8 cellular contexts compared by ENCODE assay signal in genomic region chr1:156368889-156369684, GRCh38. TPM values are rescaled to one million over a fixed set of nuclear protein-coding genes. Genes with fewer than 3 reads are reported as not detected.
DNase-seq lines count a peak whose midpoint lies in the region; ATAC-seq, FAIRE-seq and TF ChIP-seq lines count a peak whose summit lies in the region.

Gene RHBG, plus strand, starts transcription at chr1:156369211. Its CDS starts 39 bp downstream, at chr1:156369250.

- CTCF ChIA-PET in A549 (lab: Yijun Ruan, JAX), result interaction anchor here (1.7 to 31.5 kb wide), 4 partner anchors 9 to 79 kb away, joined by 4 to 543 read pairs (median 214); no protein-coding TSS in a partner anchor
- CTCF ChIA-PET in WTC11 (lab: Charles Lee), result interaction anchor here (0.7 to 9.7 kb wide), 11 partner anchors 10 to 136 kb away, joined by 3 to 79 read pairs (median 4); no protein-coding TSS in a partner anchor

- peak within 1 kb of the TSS in 1 of 2 experiments; percentile 62; a peak in 3 of 6 replicates for H3K27ac ChIP-seq in A549
- no peak within 1 kb of the TSS for H3K27ac ChIP-seq in fibroblast of lung (ENCODE audit: insufficient read depth, low read length)
- no peak within 1 kb of the TSS for H3K27ac ChIP-seq in neuronal stem cell (replicated peaks; ENCODE audit: low read length)

- peak in 1 of 2 experiments; percentile 42; a peak in 3 of 6 replicates for ATAC-seq in A549
- ATAC-seq in WTC11, result peak; percentile 90
- no peak for ATAC-seq in HG02938 (IDR thresholded peaks at IDR 0.05; ENCODE audit: unreplicated experiment)
- ATAC-seq in HG02970 (IDR thresholded peaks at IDR 0.05; ENCODE audit: low FRiP score, unreplicated experiment), result no peak

- no peak for TF ChIP-seq POLR2A in A549 (IDR thresholded peaks at IDR 0.05; ENCODE audit: low read length)

- H3K36me3 Mint-ChIP-seq in WTC11, result no peaks in the 10 kb centered on the region

- no peak within 1 kb of the TSS for H3K27ac Mint-ChIP-seq in WTC11

- H4K8ac ChIP-seq in neuronal stem cell (ENCODE audit: low read depth, low read length), result no peak within 1 kb of the TSS

- no peak for DNase-seq in A549 (ENCODE audit: low read depth in 1 of 2, low spot score in 1 of 2)
- DNase-seq in H7, result peak; percentile 96
- DNase-seq in WTC11 (ENCODE audit: low spot score), result peak; percentile 86
- peak; percentile 6 to 25 for DNase-seq in fibroblast of lung (ENCODE audit: low read depth in 2 of 2)
- no peak for DNase-seq in neuronal stem cell (ENCODE audit: low spot score)
- no peak for DNase-seq in AML-193 (lab: John Stamatoyannopoulos, UW)

- no peak within 1 kb of the TSS for H2BK120ac ChIP-seq in neuronal stem cell (ENCODE audit: low read depth, low read length)

- H3K14ac ChIP-seq in neuronal stem cell (ENCODE audit: low read length), result no peak within 1 kb of the TSS

- no peaks in the 10 kb centered on the region for H3K9me3 Mint-ChIP-seq in WTC11

- peak within 1 kb of the TSS; percentile 83 for H3K18ac ChIP-seq in neuronal stem cell (ENCODE audit: low read length)

- no peak within 1 kb of the TSS for H3K4ac ChIP-seq in neuronal stem cell (ENCODE audit: low read length)

- H4K20me1 ChIP-seq in fibroblast of lung (ENCODE audit: control insufficient read depth, extremely low read depth, insufficient read depth, low read length), result no peaks in the 10 kb centered on the region

- TF ChIP-seq RAD21 in A549 (conservative IDR thresholded peaks at IDR 0.05 in 1 of 2, IDR thresholded peaks at IDR 0.05 in 1 of 2), result no peak

- peak within 1 kb of the TSS; percentile 68 for H2BK15ac ChIP-seq in neuronal stem cell (ENCODE audit: low read length)

- no peak within 1 kb of the TSS for H2BK12ac ChIP-seq in neuronal stem cell (ENCODE audit: low read length)

- H3K27me3 Mint-ChIP-seq in WTC11 (ENCODE audit: low read depth), result peaks cover 35% of the 10 kb centered on the region

- POLR2A ChIA-PET in A549 (lab: Yijun Ruan, JAX) (no interaction called here), WTC11 (lab: Charles Lee) (interaction anchor here (1.0 kb wide), 1 partner anchor 156 kb away, joined by 3 read pairs; the partner anchor contains the start of gene PMF1)

- no peak for TF ChIP-seq CTCF in A549 (IDR thresholded peaks at IDR 0.05)
- TF ChIP-seq CTCF in WTC11 (IDR thresholded peaks at IDR 0.05), result no peak
- TF ChIP-seq CTCF in fibroblast of lung (conservative IDR thresholded peaks at IDR 0.05 in 1 of 2, IDR thresholded peaks at IDR 0.05 in 1 of 2; ENCODE audit: low read depth in 1 of 2, low read length in 2 of 2), result no peak

- H3K27me3 ChIP-seq in H7 (ENCODE audit: control insufficient read depth, insufficient read depth, low read length) (peaks cover 10% of the 10 kb centered on the region), fibroblast of lung (ENCODE audit: control insufficient read depth, insufficient read depth, low read length) (peaks cover 44% of the 10 kb centered on the region), neuronal stem cell (ENCODE audit: control insufficient read depth in 3 of 3, insufficient read depth in 3 of 3, low read depth in 1 of 3, low read length in 3 of 3) (peaks cover 4 to 80% (median 35%) of the 10 kb centered on the region in 3 experiments)

- no peak for TF ChIP-seq EP300 in A549 (IDR thresholded peaks at IDR 0.05)

- H2BK5ac ChIP-seq in neuronal stem cell (ENCODE audit: low read length), result no peak within 1 kb of the TSS

- H3K9ac ChIP-seq in fibroblast of lung (ENCODE audit: insufficient read depth, low read length) (no peak within 1 kb of the TSS), neuronal stem cell (ENCODE audit: low read depth, low read length, poor library complexity) (peak within 1 kb of the TSS; percentile 54)

- H3K4me3 ChIP-seq in A549 (peak within 1 kb of the TSS; percentile 32; the same call in 2 of the 3 replicates), H7 (ENCODE audit: insufficient read depth, low read depth, low read length) (peak within 1 kb of the TSS; percentile 53), fibroblast of lung (replicated peaks in 1 of 4; ENCODE audit: control extremely low read depth in 1 of 4, insufficient read depth in 1 of 4, low read depth in 3 of 4, low read length in 4 of 4) (peak within 1 kb of the TSS in 3 of 4 experiments; percentile 6 to 43 (median 17)), neuronal stem cell (ENCODE audit: low read length in 2 of 2) (peak within 1 kb of the TSS in 1 of 2 donors; percentile 24)

- 55% methylated on average over 31 of the region's 48 CpGs for WGBS in A549 (ENCODE audit: missing lambda C conversion rate)
- WGBS in neuronal stem cell (ENCODE audit: extremely low coverage in 2 of 2, insufficient read length in 2 of 2, insufficient replicate concordance in 1 of 2), 2 donors, result no CpG with 5 or more reads among the region's 48 CpGs

- peaks cover 28% of the 10 kb centered on the region for H3K4me1 ChIP-seq in A549
- no peaks in the 10 kb centered on the region for H3K4me1 ChIP-seq in fibroblast of lung (ENCODE audit: control insufficient read depth, extremely low read depth, insufficient read depth, low read length)
- H3K4me1 ChIP-seq in neuronal stem cell (ENCODE audit: control insufficient read depth in 2 of 2, insufficient read depth in 1 of 2, low read depth in 1 of 2, low read length in 2 of 2), result peaks cover 3 to 6% of the 10 kb centered on the region in 2 donors

- H3K23ac ChIP-seq in neuronal stem cell (ENCODE audit: low read depth, low read length, poor library complexity), result peak within 1 kb of the TSS; percentile 89

- no peak within 1 kb of the TSS for H2AK5ac ChIP-seq in neuronal stem cell (ENCODE audit: low read depth, low read length)

- FAIRE-seq in A549 (lab: Jason Lieb, UNC), result no peak

- peaks cover 21% of the 10 kb centered on the region for H3K4me1 Mint-ChIP-seq in WTC11

- H3K4me3 Mint-ChIP-seq in WTC11, result peak within 1 kb of the TSS; percentile 84

- H3K79me2 ChIP-seq in fibroblast of lung (ENCODE audit: control insufficient read depth, insufficient read depth, low read length), result no peaks in the 10 kb centered on the region

- no peaks in the 10 kb centered on the region for H3K36me3 ChIP-seq in H7 (replicated peaks; ENCODE audit: control insufficient read depth, insufficient read depth, low read length)
- no peaks in the 10 kb centered on the region for H3K36me3 ChIP-seq in fibroblast of lung (ENCODE audit: control insufficient read depth, insufficient read depth, low read length)
- H3K36me3 ChIP-seq in neuronal stem cell (replicated peaks in 1 of 2; ENCODE audit: control insufficient read depth in 2 of 2, insufficient read depth in 2 of 2, low read length in 2 of 2), result no peaks in the 10 kb centered on the region

- H3K9me3 ChIP-seq in A549 (no peaks in the 10 kb centered on the region), fibroblast of lung (ENCODE audit: control insufficient read depth, insufficient read depth, low read depth, low read length) (no peaks in the 10 kb centered on the region), neuronal stem cell (replicated peaks in 1 of 2; ENCODE audit: control insufficient read depth in 2 of 2, insufficient read depth in 1 of 2, low read depth in 1 of 2, low read length in 2 of 2) (no peaks in the 10 kb centered on the region)

- no peaks in the 10 kb centered on the region for H3K79me1 ChIP-seq in neuronal stem cell (ENCODE audit: low read depth, low read length)

- no peak within 1 kb of the TSS for H4K91ac ChIP-seq in neuronal stem cell (ENCODE audit: low read depth, low read length, poor library complexity)

- H2AFZ ChIP-seq in fibroblast of lung (ENCODE audit: low read length), result no peak within 1 kb of the TSS
- peak within 1 kb of the TSS; percentile 82 for H2AFZ ChIP-seq in neuronal stem cell (ENCODE audit: low read length)

- peak within 1 kb of the TSS; percentile 74 for H3K4me2 ChIP-seq in A549
- H3K4me2 ChIP-seq in fibroblast of lung (ENCODE audit: extremely low read depth, insufficient read depth, low read length), result peak within 1 kb of the TSS; percentile 77
- peak within 1 kb of the TSS; percentile 67 for H3K4me2 ChIP-seq in neuronal stem cell (ENCODE audit: insufficient read depth, low read length, poor library complexity, severe bottlenecking)

TF ChIP-seq in A549, 52 proteins besides CTCF, POLR2A, EP300 and RAD21:
- no peak for TF ChIP-seq MAX (IDR thresholded peaks at IDR 0.05)
- no peak for TF ChIP-seq MYC (IDR thresholded peaks at IDR 0.05; ENCODE audit: borderline replicate concordance, low read length)
- no peak for TF ChIP-seq KDM5A (IDR thresholded peaks at IDR 0.05)
- TF ChIP-seq FOSB (CRISPR knock-in tag; IDR thresholded peaks at IDR 0.05), result no peak
- TF ChIP-seq ZNF302 (CRISPR knock-in tag; IDR thresholded peaks at IDR 0.05), result no peak
- no peak for TF ChIP-seq SREBF2 (IDR thresholded peaks at IDR 0.05)
- no peak for TF ChIP-seq NR3C1 (IDR thresholded peaks at IDR 0.05)
- TF ChIP-seq CHD4 (IDR thresholded peaks at IDR 0.05; ENCODE audit: borderline replicate concordance), result no peak

TF ChIP-seq in WTC11, 78 proteins besides CTCF, POLR2A, EP300 and RAD21 (continues in another document):
- TF ChIP-seq HMGXB4 (CRISPR knock-in tag; IDR thresholded peaks at IDR 0.05) (peak; percentile 56; the same call in 1 of the 2 replicates), ZNF121 (CRISPR knock-in tag; IDR thresholded peaks at IDR 0.05) (no peak), ZNF423 (CRISPR knock-in tag; IDR thresholded peaks at IDR 0.05) (peak; percentile 21; the same call in 1 of the 2 replicates)

RNA-seq across cellular contexts. Expression of gene RHBG, which starts in this region (rescaled TPM):
- polyA plus RNA-seq in A549 (2011; rRNA removed) (0.04 and 0.06 TPM in 2 replicates), A549 (2017; fragmentation: RNase III; extraction: RNeasy Plus Mini Kit Qiagen cat#74134 plus additional on column Dnase treatment) (0.08 TPM in 1 of 3 replicates, not detected in the others), fibroblast of lung (not detected in 2 replicates)
- 0.04 and 0.09 TPM in 2 replicates for polyA plus RNA-seq in A549 (2012; cell fraction: cytosol; rRNA removed)
- 0.51 and 0.64 TPM in 2 replicates for polyA plus RNA-seq in A549 (2012; cell fraction: nucleus; rRNA removed)
- polyA minus RNA-seq in A549 (2011; rRNA and poly(A)+ RNA removed), result 0.19 TPM in 1 of 2 replicates, not detected in the other
- 0.69 and 1.3 TPM in 2 replicates for total RNA-seq in H7 (2014; rRNA removed; shearing (Covaris generic))
- total RNA-seq in WTC11 (2021) (1.7 to 2.3 TPM (median 1.9 TPM) in 3 replicates), fibroblast of lung (not detected in 2 replicates)
- not detected in 2 replicates for polyA plus RNA-seq in fibroblast of lung (2012)
- polyA minus RNA-seq in fibroblast of lung (ENCODE audit: low replicate concordance), result not detected in 2 replicates
- polyA plus RNA-seq in neuronal stem cell (2013, experiment 1 of 2), result 0.03 TPM
- polyA plus RNA-seq in neuronal stem cell (2013, experiment 2 of 2), result 0.03 TPM

Comparison
In these comparisons a context has a peak if more than half of its experiments do, and no peak if none do; other contexts are left out.
1. Peak in DNase-seq, H3K4me3 ChIP-seq and H3K4me2 ChIP-seq in fibroblast of lung; RNA of the gene not detected or under 1 TPM.
2. DNase-seq: peak in H7 (single experiment) and WTC11 (single experiment); none in A549 (0 of 2), neuronal stem cell (single experiment) and AML-193 (0 of 2).
3. Of the 8 proteins assayed by ChIP-seq in both WTC11 and A549: peak only in WTC11: HMGXB4; only in A549: none; in both: none; in neither: 7.
4. Peak in every context shown above with its lines, with median percentiles within 50 percentile points of each other: H3K4me2 ChIP-seq.